Comparison of ENCODE assay signal across 10 cellular contexts in the genomic region with DNA sequence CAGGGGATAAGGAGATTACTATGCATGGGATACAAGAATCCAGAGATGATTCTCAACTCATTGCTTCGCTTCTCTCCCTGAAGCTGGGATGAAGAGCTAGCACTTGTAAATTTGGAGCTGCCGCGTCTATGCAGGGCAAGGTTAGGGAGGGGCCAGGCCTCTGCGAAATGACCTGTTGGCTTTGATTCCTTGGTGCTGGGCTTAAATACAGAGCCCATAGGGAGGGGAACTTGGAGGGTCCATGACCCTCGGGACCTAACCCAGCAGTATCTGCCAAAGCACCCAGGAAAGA. TPM values are rescaled to one million over a fixed set of nuclear protein-coding genes. Genes with fewer than 3 reads are reported as not detected.
DNase-seq lines count a peak whose midpoint lies in the region; FAIRE-seq and TF ChIP-seq lines count a peak whose summit lies in the region.
"Had no signal": no experiment of that assay in that cellular context is flagged by ENCODE, and none has a peak within 500 bp of the region (broad histone marks: within the 10 kb centered on the region; RNA-seq: fewer than 3 reads in every experiment).

No MANE protein-coding gene starts in this region.

- peak; percentile 7 for DNase-seq in HT1080 (ENCODE audit: low read depth)
- DNase-seq in endodermal cell: peak; percentile 67
- peak; percentile 17 for DNase-seq in myocyte (ENCODE audit: low read depth)
- DNase-seq in NCI-H2081 (lab: John Stamatoyannopoulos, UW): no peak
- no peak for DNase-seq in CD1c-positive myeloid dendritic cell (ENCODE audit: extremely low spot score)
- no peak for DNase-seq in RCC 7860 (ENCODE audit: low spot score)
- no peak for DNase-seq in LoVo (ENCODE audit: low spot score)

- no peak overlapping the region for H3K9ac ChIP-seq in endodermal cell (ENCODE audit: extremely low read depth, low read length, poor library complexity, severe bottlenecking)

- H3K4me3 Mint-ChIP-seq in endodermal cell: peak overlapping the region; percentile 67
- H3K4me3 Mint-ChIP-seq: activated naive CD4-positive, alpha-beta T cell treated with anti-CD3 and anti-CD28 coated beads, Interleukin-2, amount 50 U/mL, for 24 hours had no signal

- no peaks in the 10 kb centered on the region for H3K9me3 Mint-ChIP-seq in endodermal cell

- H3K4me1 ChIP-seq in endodermal cell (ENCODE audit: control insufficient read depth, insufficient read depth, low read length): no peaks in the 10 kb centered on the region

- H3K36me3 Mint-ChIP-seq in endodermal cell (ENCODE audit: low read depth): no peaks in the 10 kb centered on the region

- peaks cover 91% of the 10 kb centered on the region for H3K27me3 ChIP-seq in endodermal cell (ENCODE audit: control insufficient read depth, insufficient read depth, low read length, poor library complexity, severe bottlenecking)

- TF ChIP-seq CTCF in 22Rv1 (IDR thresholded peaks at IDR 0.05): no peak
- TF ChIP-seq CTCF in endodermal cell (conservative IDR thresholded peaks at IDR 0.05): no peak

- peak overlapping the region; percentile 76 for H3K4me3 ChIP-seq in endodermal cell (ENCODE audit: low read length)

- no peaks in the 10 kb centered on the region for H3K36me3 ChIP-seq in endodermal cell (ENCODE audit: control insufficient read depth, insufficient read depth, low read length)

- H3K4me1 Mint-ChIP-seq in endodermal cell: peaks cover 13% of the 10 kb centered on the region
- H3K4me1 Mint-ChIP-seq: activated naive CD4-positive, alpha-beta T cell treated with anti-CD3 and anti-CD28 coated beads, Interleukin-2, amount 50 U/mL, for 24 hours had no signal

- H3K27me3 Mint-ChIP-seq in endodermal cell (ENCODE audit: insufficient read depth): peaks cover 98% of the 10 kb centered on the region

- H3K9me3 ChIP-seq in endodermal cell (ENCODE audit: control insufficient read depth, low read length): no peaks in the 10 kb centered on the region

- FAIRE-seq in RCC 7860 (lab: Jason Lieb, UNC): no peak

- 2 to 8% methylated on average over 2 to 5 of the region's 5 CpGs for WGBS in endodermal cell (ENCODE audit: insufficient coverage in 1 of 2, insufficient read length in 1 of 2), 2 experiments

- peak overlapping the region; percentile 46 for H3K27ac ChIP-seq in 22Rv1
- H3K27ac ChIP-seq in endodermal cell (ENCODE audit: low read depth, low read length): no peak overlapping the region
- H3K27ac ChIP-seq: RWPE1 had no signal

- H3K27ac Mint-ChIP-seq in endodermal cell: no peak overlapping the region
- H3K27ac Mint-ChIP-seq: activated naive CD4-positive, alpha-beta T cell treated with anti-CD3 and anti-CD28 coated beads, Interleukin-2, amount 50 U/mL, for 24 hours had no signal

RNA-seq across cellular contexts. Expression of gene WNT2, which starts 0.7 kb away (rescaled TPM):
- not detected in 2 replicates for total RNA-seq in HT1080 (2014; rRNA removed; shearing (Covaris generic))
- polyA plus RNA-seq in HT1080 (2015; cell fraction: cytosol; rRNA removed): not detected in 2 replicates
- polyA plus RNA-seq in HT1080 (2015; cell fraction: nucleus; rRNA removed): not detected in 2 replicates
- total RNA-seq in endodermal cell (not detected), myocyte (not detected in 2 replicates)
- polyA plus RNA-seq in endodermal cell (2013, experiment 1 of 2): not detected
- not detected for polyA plus RNA-seq in endodermal cell (2013, experiment 2 of 2)
- not detected for polyA plus RNA-seq in myocyte (2012)

Comparison
In these comparisons a context has a peak if more than half of its experiments do, and no peak if none do; other contexts are left out.
1. DNase-seq: peak in HT1080 (single experiment), endodermal cell (single experiment) and myocyte (single experiment); none in NCI-H2081 (0 of 2), CD1c-positive myeloid dendritic cell (single experiment), RCC 7860 (single experiment) and LoVo (single experiment).